ENCODE assay signal across 11 cellular contexts in genomic region chr6:100466410-100467143, GRCh38. TPM values are rescaled to one million over a fixed set of nuclear protein-coding genes. Genes with fewer than 3 reads are reported as not detected.
DNase-seq lines count a peak whose midpoint lies in the region; ATAC-seq and TF ChIP-seq lines count a peak whose summit lies in the region.
"Had no signal": no experiment of that assay in that cellular context is flagged by ENCODE, and none has a peak within 500 bp of the region (broad histone marks: within the 10 kb centered on the region; RNA-seq: fewer than 3 reads in every experiment).

No MANE protein-coding gene starts in this region.

- DNase-seq in EH (ENCODE audit: low read depth) (peak; percentile 90), HFFc6 (no peak), NCI-H345 treated with DMSO at 0.1 percent for 48 hours (lab: John Stamatoyannopoulos, UW; ENCODE audit: unreplicated experiment) (no peak), NCI-H2171 (lab: John Stamatoyannopoulos, UW) (no peak), NCI-H82 treated with DMSO at 0.1 percent for 48 hours (lab: John Stamatoyannopoulos, UW; ENCODE audit: unreplicated experiment) (no peak)
- no peak for DNase-seq in effector memory CD8-positive, alpha-beta T cell
- no peak for DNase-seq in naive thymus-derived CD8-positive, alpha-beta T cell
- DNase-seq: activated CD4-positive, CD25-positive, alpha-beta regulatory T cell treated with anti-CD3 and anti-CD28 coated beads, Interleukin-2, amount 50 U/mL, for 72 hours; right lobe of liver; SK-N-SH had no signal

- POLR2A ChIA-PET in naive thymus-derived CD8-positive, alpha-beta T cell (lab: Charles Lee), result no interaction called here

- no peaks in the 10 kb centered on the region for H3K9me3 Mint-ChIP-seq in HFFc6
- no peaks in the 10 kb centered on the region for H3K9me3 Mint-ChIP-seq in effector memory CD8-positive, alpha-beta T cell
- peaks cover 4 to 65% (median 26%) of the 10 kb centered on the region in 9 donors for H3K9me3 Mint-ChIP-seq in naive thymus-derived CD8-positive, alpha-beta T cell

- H3K4me1 Mint-ChIP-seq in HFFc6 (ENCODE audit: low read depth), result peaks cover 26% of the 10 kb centered on the region
- peaks cover 13 to 15% of the 10 kb centered on the region in 2 donors for H3K4me1 Mint-ChIP-seq in effector memory CD8-positive, alpha-beta T cell (ENCODE audit: low read depth in 2 of 2)
- peaks cover 10 to 27% (median 23%) of the 10 kb centered on the region in 4 donors for H3K4me1 Mint-ChIP-seq in naive thymus-derived CD8-positive, alpha-beta T cell

- peak overlapping the region; percentile 93 for H3K27ac Mint-ChIP-seq in HFFc6
- no peak overlapping the region for H3K27ac Mint-ChIP-seq in effector memory CD8-positive, alpha-beta T cell
- peak overlapping the region in 2 of 10 donors; percentile 4 to 71 for H3K27ac Mint-ChIP-seq in naive thymus-derived CD8-positive, alpha-beta T cell

- ATAC-seq in effector memory CD8-positive, alpha-beta T cell (replicated peaks), result no peak
- no peak for ATAC-seq in naive thymus-derived CD8-positive, alpha-beta T cell

- H3K36me3 Mint-ChIP-seq in HFFc6 (ENCODE audit: low read depth), result peaks cover 25% of the 10 kb centered on the region
- H3K36me3 Mint-ChIP-seq in effector memory CD8-positive, alpha-beta T cell (ENCODE audit: insufficient read depth), result peaks cover 15% of the 10 kb centered on the region
- peaks cover 8 to 37% (median 10%) of the 10 kb centered on the region in 3 donors for H3K36me3 Mint-ChIP-seq in naive thymus-derived CD8-positive, alpha-beta T cell

- TF ChIP-seq CTCF in HFFc6 (IDR thresholded peaks at IDR 0.05), result no peak

- 0 out of 2 replicates have a peak, but pooled peaks cover 2% of the 10 kb centered on the region for H3K27me3 Mint-ChIP-seq in HFFc6 (ENCODE audit: insufficient read depth)
- H3K27me3 Mint-ChIP-seq in effector memory CD8-positive, alpha-beta T cell, result peaks cover 0 to 80% of the 10 kb centered on the region in 2 donors
- H3K27me3 Mint-ChIP-seq in naive thymus-derived CD8-positive, alpha-beta T cell, result peaks cover 25 to 82% (median 63%) of the 10 kb centered on the region in 5 donors

- peak overlapping the region; percentile 96 for H3K4me3 Mint-ChIP-seq in HFFc6
- peak overlapping the region; percentile 41 to 51 for H3K4me3 Mint-ChIP-seq in effector memory CD8-positive, alpha-beta T cell
- peak overlapping the region in 7 of 10 donors; percentile 7 to 64 (median 47) for H3K4me3 Mint-ChIP-seq in naive thymus-derived CD8-positive, alpha-beta T cell

RNA-seq across cellular contexts. Expression of gene SIM1, which starts 1.9 kb away (rescaled TPM):
- total RNA-seq in HFFc6 (2021; fragmentation: NEBNext Ultra II Directional; extraction: Animal tissue kit (Norgen Biotek cat#: 25700)), result 10 to 100 TPM; 15.4 to 22.0 (median 18.2) TPM
- total RNA-seq in naive thymus-derived CD8-positive, alpha-beta T cell, result not detected
- polyA plus RNA-seq in naive thymus-derived CD8-positive, alpha-beta T cell, result not detected
- total RNA-seq: HT1080 had no signal
- polyA plus RNA-seq: SK-N-SH had no signal

Comparison
In these comparisons a context has a peak if more than half of its experiments do, and no peak if none do; other contexts are left out.
1. H3K4me3 Mint-ChIP-seq: peak in every context shown above with its lines; median percentile 96 in HFFc6; 47 in naive thymus-derived CD8-positive, alpha-beta T cell; 46 in effector memory CD8-positive, alpha-beta T cell.
2. RNA of gene SIM1, which starts 1.9 kb away (total RNA-seq): 15.4 to 22.0 TPM in HFFc6; not detected in naive thymus-derived CD8-positive, alpha-beta T cell; every median in the first group is over 10 times any median in the second.